20 cellular contexts compared by ENCODE assay signal in the genomic region with DNA sequence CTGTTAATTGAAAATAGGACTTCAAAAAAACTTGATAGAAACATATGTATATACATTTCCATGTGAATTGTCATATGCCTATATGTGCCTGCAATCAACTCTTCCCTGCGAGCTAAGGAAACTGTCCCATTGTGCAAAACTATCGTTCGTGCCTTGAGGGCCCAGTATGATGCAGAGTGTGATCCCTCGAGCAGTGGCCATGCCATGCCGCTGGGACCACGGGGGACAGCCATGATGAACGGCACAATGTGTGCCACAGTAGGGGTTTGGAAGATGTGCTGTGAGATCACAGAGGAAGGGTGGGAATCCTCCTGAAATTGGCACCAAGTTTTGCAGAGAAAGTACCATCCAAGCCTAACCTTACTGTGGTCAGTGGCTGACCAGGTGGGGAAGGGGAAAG.
DNase-seq lines count a peak whose midpoint lies in the region; ATAC-seq and TF ChIP-seq lines count a peak whose summit lies in the region.
"Had no signal": no experiment of that assay in that cellular context is flagged by ENCODE, and none has a peak within 500 bp of the region (broad histone marks: within the 10 kb centered on the region; RNA-seq: fewer than 3 reads in every experiment).

No MANE protein-coding gene starts in this region.

- H3K27me3 ChIP-seq in right atrium auricular region (no peaks in the 10 kb centered on the region), stomach (peaks cover 0 to 50% (median 0%) of the 10 kb centered on the region in 3 donors), mammary epithelial cell (ENCODE audit: insufficient read depth, low read length) (no peaks in the 10 kb centered on the region)

- TF ChIP-seq EP300 in stomach (IDR thresholded peaks at IDR 0.05) = no peak

- no peak for TF ChIP-seq CTCF in right atrium auricular region (IDR thresholded peaks at IDR 0.05)
- no peak for TF ChIP-seq CTCF in stomach (IDR thresholded peaks at IDR 0.05)
- no peak for TF ChIP-seq CTCF in mammary epithelial cell (conservative IDR thresholded peaks at IDR 0.05 in 1 of 2, IDR thresholded peaks at IDR 0.05 in 1 of 2; ENCODE audit: extremely low read depth in 1 of 2, insufficient read depth in 1 of 2, low read depth in 1 of 2, low read length in 2 of 2)

- peak; percentile 15 for DNase-seq in activated CD8-positive, alpha-beta memory T cell treated with anti-CD3 and anti-CD28 coated beads for 24 hours
- DNase-seq in activated CD8-positive, alpha-beta memory T cell treated with anti-CD3 and anti-CD28 coated beads, Interleukin-2, amount 50 U/mL, for 48 hours = no peak
- DNase-seq in right atrium auricular region (ENCODE audit: low spot score) (peak; percentile 32), left cardiac atrium (no peak), stomach (peak; percentile 11), mammary epithelial cell (no peak)
- DNase-seq: AML-193; CD4-positive, alpha-beta T cell; DMS153; DMS79; GF-D8; GOT3; H7; HFFc6 had no signal

- intact Hi-C loops in left cardiac atrium (cut with DNase I) (no loop called here), stomach (cut with DNase I; ENCODE audit: low total_unique reads) (no loop called here), mammary epithelial cell (cut with micrococcal nuclease) (no loop called here)

- no peak overlapping the region for H3K9ac ChIP-seq in mammary epithelial cell (ENCODE audit: insufficient read depth, low read length)

- no peaks in the 10 kb centered on the region for H3K36me3 ChIP-seq in right atrium auricular region
- no peaks in the 10 kb centered on the region for H3K36me3 ChIP-seq in stomach
- H3K36me3 ChIP-seq in mammary epithelial cell (ENCODE audit: insufficient read depth, low read length) = no peaks in the 10 kb centered on the region

- ATAC-seq in left cardiac atrium = no peak
- ATAC-seq in GM21717 (IDR thresholded peaks at IDR 0.05; ENCODE audit: unreplicated experiment) = no peak
- ATAC-seq: A549, HCT116 had no signal

- no peaks in the 10 kb centered on the region for H3K79me2 ChIP-seq in mammary epithelial cell (ENCODE audit: insufficient read depth, low read length)

- H3K4me3 ChIP-seq in right atrium auricular region (no peak overlapping the region), stomach (no peak overlapping the region), mammary epithelial cell (replicated peaks in 1 of 3; ENCODE audit: insufficient read depth in 1 of 3, low read depth in 2 of 3, low read length in 3 of 3) (no peak overlapping the region)
- H3K4me3 ChIP-seq: A549 had no signal

- no peaks in the 10 kb centered on the region for H3K4me1 ChIP-seq in right atrium auricular region
- H3K4me1 ChIP-seq in stomach = no peaks in the 10 kb centered on the region
- no peaks in the 10 kb centered on the region for H3K4me1 ChIP-seq in mammary epithelial cell (ENCODE audit: insufficient read depth, low read length)
- H3K4me1 ChIP-seq: A549 had no signal

- no peaks in the 10 kb centered on the region for H4K20me1 ChIP-seq in mammary epithelial cell (ENCODE audit: insufficient read depth, low read length)

- no peak overlapping the region for H3K4me2 ChIP-seq in mammary epithelial cell (ENCODE audit: insufficient read depth, low read depth, low read length)
- H3K4me2 ChIP-seq: A549 had no signal

- dilution Hi-C loops in mammary epithelial cell (cut with HindIII; ENCODE audit: low sequenced_read_pairs) = no loop called here

- CTCF ChIA-PET in mammary epithelial cell (lab: Charles Lee; ENCODE audit: low non-redundant PET) = no interaction called here

- H3K9me3 ChIP-seq in right atrium auricular region = peaks cover 0 to 14% of the 10 kb centered on the region in 2 donors
- peaks cover 5 to 26% (median 24%) of the 10 kb centered on the region in 4 donors for H3K9me3 ChIP-seq in stomach
- H3K9me3 ChIP-seq in mammary epithelial cell (replicated peaks; ENCODE audit: insufficient read depth, low read length) = peaks cover 44% of the 10 kb centered on the region
- H3K9me3 ChIP-seq: A549 had no signal

- H3K27ac ChIP-seq in right atrium auricular region (no peak overlapping the region), stomach (no peak overlapping the region), mammary epithelial cell (ENCODE audit: insufficient read depth, low read depth, low read length) (no peak overlapping the region)
- H3K27ac ChIP-seq: 22Rv1, A549, C4-2B, HL-60 had no signal

- in situ Hi-C loops in mammary epithelial cell (cut with MboI; ENCODE audit: low sequenced_read_pairs in 2 of 2) = no loop called here

- BruUV-seq in mammary epithelial cell (replicated peaks; lab: Mats Ljungman, UMichigan) = no TSS peak

- 84 to 93% (median 91%) methylated on average over 7 of the region's 7 CpGs for WGBS in stomach, 5 donors
- 67% methylated on average over 7 of the region's 7 CpGs for WGBS in mammary epithelial cell (ENCODE audit: low coverage, missing lambda C conversion rate)

- no peak overlapping the region for H2AFZ ChIP-seq in mammary epithelial cell (ENCODE audit: low read depth, low read length)

- TF ChIP-seq POLR2A in stomach (IDR thresholded peaks at IDR 0.05) = no peak

Comparison
In these comparisons a context has a peak if more than half of its experiments do, and no peak if none do; other contexts are left out.
1. DNase-seq: peak in activated CD8-positive, alpha-beta memory T cell treated with anti-CD3 and anti-CD28 coated beads for 24 hours (single experiment), right atrium auricular region (single experiment) and stomach (single experiment); none in activated CD8-positive, alpha-beta memory T cell treated with anti-CD3 and anti-CD28 coated beads, Interleukin-2, amount 50 U/mL, for 48 hours (single experiment), left cardiac atrium (single experiment) and mammary epithelial cell (single experiment).